16 cellular contexts compared by ENCODE assay signal in the genomic region with DNA sequence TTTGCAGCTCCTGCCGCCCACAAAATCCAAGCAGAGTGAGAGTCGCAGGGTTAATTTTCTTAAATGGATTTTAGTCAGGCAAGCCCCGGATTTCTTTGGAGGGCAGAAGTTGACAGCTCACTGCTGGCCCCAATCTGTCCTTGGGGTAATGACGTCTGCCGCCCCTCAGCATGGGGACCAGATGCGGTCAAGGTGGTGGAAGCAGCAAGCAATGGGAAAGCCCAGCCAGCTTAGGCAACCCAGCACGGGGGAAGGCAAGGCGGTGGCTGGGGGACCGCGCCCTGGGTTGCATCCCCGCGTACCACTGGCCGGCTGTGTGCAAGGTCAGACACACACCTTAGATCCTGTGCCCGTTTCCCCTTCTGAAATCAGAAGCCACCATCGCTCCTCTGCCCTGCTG.
DNase-seq lines count a peak whose midpoint lies in the region; FAIRE-seq and TF ChIP-seq lines count a peak whose summit lies in the region.
"Had no signal": no experiment of that assay in that cellular context is flagged by ENCODE, and none has a peak within 500 bp of the region (broad histone marks: within the 10 kb centered on the region; RNA-seq: fewer than 3 reads in every experiment).

No MANE protein-coding gene starts in this region.

- DNase-seq in GM23248 (no peak), NCI-H82 treated with DMSO at 0.1 percent for 48 hours (lab: John Stamatoyannopoulos, UW; ENCODE audit: unreplicated experiment) (peak; percentile 73), kidney (peak; percentile 41), SHP77 (lab: John Stamatoyannopoulos, UW) (no peak), HT-29 (ENCODE audit: low spot score) (no peak), retina (no peak)
- DNase-seq: CD4-positive, alpha-beta memory T cell; DMS79; GOT3; KG1; NCI-H1417 treated with DMSO at 0.1 percent for 48 hours; NCI-H1930; NCI-H526 treated with DMSO at 0.1 percent for 48 hours; NK-92 treated with Interleukin-12 subunit alpha and Interleukin-12 subunit beta, amount 100 ng/mL, for 24 hours had no signal

- no peak overlapping the region for H3K4me3 ChIP-seq in GM23248
- no peak overlapping the region for H3K4me3 ChIP-seq in kidney (ENCODE audit: low read length in 2 of 2)
- H3K4me3 ChIP-seq in skeletal muscle satellite cell (ENCODE audit: low read length) = no peak overlapping the region

- H3K4me1 ChIP-seq in GM23248 (ENCODE audit: insufficient read depth) (peaks cover 19% of the 10 kb centered on the region), kidney (ENCODE audit: control insufficient read depth in 1 of 2, insufficient read depth in 1 of 2, low read depth in 1 of 2, low read length in 2 of 2) (no peaks in the 10 kb centered on the region), skeletal muscle satellite cell (ENCODE audit: control insufficient read depth, insufficient read depth, low read length) (peaks cover 39% of the 10 kb centered on the region)

- H3K4me2 ChIP-seq in GM23248 (ENCODE audit: unreplicated experiment) (peak overlapping the region; percentile 76), skeletal muscle satellite cell (ENCODE audit: low read length) (peak overlapping the region; percentile 68)

- WGBS in GM23248 (ENCODE audit: low coverage in 1 of 2, low lambda C conversion rate in 2 of 2, missing lambda C conversion rate in 2 of 2), 2 experiments = 27 to 29% methylated on average over 15 of the region's 15 CpGs

- no peaks in the 10 kb centered on the region for H3K79me2 ChIP-seq in GM23248 (ENCODE audit: insufficient read depth)

- H3K27ac ChIP-seq in GM23248 = no peak overlapping the region
- no peak overlapping the region for H3K27ac ChIP-seq in kidney (ENCODE audit: low read depth in 2 of 2, low read length in 2 of 2)

- H2AFZ ChIP-seq in GM23248 = no peak overlapping the region

- no peaks in the 10 kb centered on the region for H3K9me2 ChIP-seq in GM23248 (ENCODE audit: insufficient read depth)

- H3K9ac ChIP-seq in GM23248 = no peak overlapping the region
- H3K9ac ChIP-seq in kidney (ENCODE audit: low read length in 2 of 2) = no peak overlapping the region
- H3K9ac ChIP-seq in skeletal muscle satellite cell (ENCODE audit: low read depth, low read length) = peak overlapping the region; percentile 48

- H3K36me3 ChIP-seq in GM23248 (ENCODE audit: low read depth) (no peaks in the 10 kb centered on the region), kidney (ENCODE audit: control insufficient read depth in 1 of 2, insufficient read depth in 2 of 2, low read length in 2 of 2) (no peaks in the 10 kb centered on the region), skeletal muscle satellite cell (ENCODE audit: insufficient read depth, low read length) (no peaks in the 10 kb centered on the region)
- H3K36me3 ChIP-seq: SJSA1 had no signal

- peaks cover 15% of the 10 kb centered on the region for H3K27me3 ChIP-seq in GM23248 (replicated peaks; ENCODE audit: insufficient read depth)
- no peaks in the 10 kb centered on the region for H3K27me3 ChIP-seq in skeletal muscle satellite cell (ENCODE audit: control insufficient read depth, insufficient read depth, low read length)
- H3K27me3 ChIP-seq: SJSA1 had no signal

- peaks cover 16% of the 10 kb centered on the region for H3F3A ChIP-seq in GM23248 (ENCODE audit: insufficient read depth)

- in situ Hi-C loops in GM23248 (cut with MboI) = no loop called here

- FAIRE-seq in kidney (lab: Jason Lieb, UNC) = no peak

- H4K20me1 ChIP-seq in GM23248 (ENCODE audit: insufficient read depth) = no peaks in the 10 kb centered on the region

- no peak for TF ChIP-seq CTCF in kidney (IDR thresholded peaks at IDR 0.05; ENCODE audit: borderline replicate concordance, extremely low read depth, insufficient read depth)

- H3K9me3 ChIP-seq in GM23248 (ENCODE audit: low read depth) (no peaks in the 10 kb centered on the region), kidney (ENCODE audit: control insufficient read depth in 1 of 2, low read length in 2 of 2) (peaks cover 0 to 2% of the 10 kb centered on the region in 2 donors), skeletal muscle satellite cell (replicated peaks; ENCODE audit: low read length) (no peaks in the 10 kb centered on the region)
- H3K9me3 ChIP-seq: SJSA1 had no signal

- intact Hi-C loops in kidney (cut with DNase I) = no loop called here

Comparison
In these comparisons a context has a peak if more than half of its experiments do, and no peak if none do; other contexts are left out.
1. DNase-seq: peak in NCI-H82 treated with DMSO at 0.1 percent for 48 hours (single experiment) and kidney (single experiment); none in GM23248 (single experiment), SHP77 (0 of 2), HT-29 (single experiment) and retina (single experiment).